Comparison of ENCODE assay signal across 8 cellular contexts in the genomic region with DNA sequence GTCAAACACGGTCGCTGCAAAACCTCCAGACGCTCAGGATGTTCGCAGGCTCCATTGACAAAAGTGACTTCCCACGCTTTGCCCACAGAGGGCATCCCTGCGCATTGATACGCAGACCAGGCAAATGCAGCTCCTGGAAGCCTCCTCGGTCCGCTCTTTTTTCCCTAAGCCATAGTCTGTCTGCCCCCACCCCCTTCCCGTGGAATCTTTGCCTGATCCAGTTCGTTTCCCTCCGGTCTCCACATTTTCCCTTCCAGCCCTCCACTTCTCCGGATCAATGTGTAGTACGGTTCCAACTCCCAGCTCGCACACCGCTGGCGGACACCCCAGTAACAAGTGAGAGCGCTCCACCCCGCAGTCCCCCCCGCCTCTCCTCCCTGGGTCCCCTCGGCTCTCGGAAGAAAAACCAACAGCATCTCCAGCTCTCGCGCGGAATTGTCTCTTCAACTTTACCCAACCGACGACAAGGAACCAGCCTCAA. TPM values are rescaled to one million over a fixed set of nuclear protein-coding genes. Genes with fewer than 3 reads are reported as not detected.
DNase-seq lines count a peak whose midpoint lies in the region; ATAC-seq and TF ChIP-seq lines count a peak whose summit lies in the region.

TSS of gene DCC (plus strand) at position 307 of the 481 bp plus-strand sequence. CDS start 591 bp downstream, outside the sequence.

- no peaks in the 10 kb centered on the region for H3K36me3 ChIP-seq in ascending aorta

- intact Hi-C loops in ascending aorta (cut with DNase I) = no loop called here

- H3K27ac ChIP-seq in ascending aorta (no peak within 1 kb of the TSS), temporal lobe (ENCODE audit: low read depth, low read length) (no peak within 1 kb of the TSS)

- peak in 2 of 3 experiments; percentile 19 to 21 for TF ChIP-seq CTCF in ascending aorta (IDR thresholded peaks at IDR 0.05)

- H3K4me1 ChIP-seq in ascending aorta = no peaks in the 10 kb centered on the region

- H3K27me3 ChIP-seq in ascending aorta = no peaks in the 10 kb centered on the region

- no peak for ATAC-seq in HG02973 (IDR thresholded peaks at IDR 0.05; ENCODE audit: unreplicated experiment)
- no peak for ATAC-seq in GM19328 (IDR thresholded peaks at IDR 0.05; ENCODE audit: unreplicated experiment)

- DNase-seq in GM03348 (ENCODE audit: low spot score) (peak; percentile 55), NCI-H1048 (lab: John Stamatoyannopoulos, UW) (peak; percentile 15), ascending aorta (ENCODE audit: low spot score in 2 of 2) (no peak), iris pigment epithelial cell (ENCODE audit: low read depth) (peak; percentile 9), NK-92 (lab: John Stamatoyannopoulos, UW; ENCODE audit: unreplicated experiment) (no peak)

- no peaks in the 10 kb centered on the region for H3K9me3 ChIP-seq in ascending aorta

- H3K4me3 ChIP-seq in ascending aorta = peak within 1 kb of the TSS; percentile 33 to 42

RNA-seq across cellular contexts. Expression of gene DCC, which starts in this region (rescaled TPM):
- total RNA-seq in ascending aorta = not detected
- total RNA-seq in temporal lobe = 17.9 TPM

Comparison
In these comparisons a context has a peak if more than half of its experiments do, and no peak if none do; other contexts are left out.
1. RNA of gene DCC (total RNA-seq): 17.9 TPM in temporal lobe (single experiment); not detected in ascending aorta (single experiment); every median in the first group is over 10 times any median in the second.
2. DNase-seq: peak in GM03348 (single experiment), NCI-H1048 (single experiment) and iris pigment epithelial cell (single experiment); none in ascending aorta (0 of 2) and NK-92 (single experiment).